In the genomic region with DNA sequence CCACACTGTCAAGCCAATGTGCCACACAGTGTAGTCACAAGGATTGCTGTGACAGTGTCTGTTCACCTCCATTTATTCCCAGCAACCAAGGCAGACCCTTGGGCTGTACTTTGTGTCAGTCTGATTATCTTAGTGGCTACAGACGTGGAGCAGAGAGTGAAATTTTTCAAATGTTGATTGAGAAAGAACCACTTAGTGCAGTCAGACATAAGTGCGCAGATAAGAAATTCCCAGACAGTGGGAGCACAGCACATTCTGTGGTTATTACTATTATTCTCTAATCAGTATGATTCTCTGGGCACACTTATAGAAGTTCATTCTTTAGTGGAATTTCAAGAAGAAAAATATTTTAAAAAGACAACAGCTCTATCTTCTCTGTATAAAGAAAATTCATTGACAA, we compare ENCODE assay signal across 29 cellular contexts.
"Had no signal": no experiment of that assay in that cellular context is flagged by ENCODE, and none has a peak within 500 bp of the region (broad histone marks: within the 10 kb centered on the region; RNA-seq: fewer than 3 reads in every experiment).

No MANE protein-coding gene starts in this region.

- H3K4me3 ChIP-seq: heart left ventricle, left ventricle myocardium inferior, lung, mucosa of descending colon, pancreas, psoas muscle, right atrium auricular region, right lobe of liver, smooth muscle cell, suprapubic skin, thoracic aorta, tibial artery, upper lobe of right lung had no signal

- H3K27me3 Mint-ChIP-seq: naive thymus-derived CD8-positive, alpha-beta T cell; stimulated activated naive CD8-positive, alpha-beta T cell treated with anti-CD3 and anti-CD28 coated beads, Interleukin-15, Interleukin-2, amounts not matched to agents 100 ng/mL and 50 ng/mL, for 24 hours had no signal

- H3K27me3 ChIP-seq: heart left ventricle, pancreas, right atrium auricular region, right lobe of liver, suprapubic skin, tibial artery, upper lobe of right lung had no signal

- H3K9me3 ChIP-seq: heart left ventricle, left ventricle myocardium inferior, mucosa of descending colon, pancreas, psoas muscle, right atrium auricular region, right lobe of liver, suprapubic skin, thoracic aorta, tibial artery, upper lobe of right lung had no signal

- H3K9me3 Mint-ChIP-seq: naive thymus-derived CD8-positive, alpha-beta T cell; nephron; stimulated activated naive CD8-positive, alpha-beta T cell treated with anti-CD3 and anti-CD28 coated beads, Interleukin-15, Interleukin-2, amounts not matched to agents 100 ng/mL and 50 ng/mL, for 24 hours had no signal

- H3K4me2 ChIP-seq: smooth muscle cell had no signal

- H3K27ac Mint-ChIP-seq: immature natural killer cell; naive thymus-derived CD8-positive, alpha-beta T cell; stimulated activated naive CD8-positive, alpha-beta T cell treated with anti-CD3 and anti-CD28 coated beads, Interleukin-15, Interleukin-2, amounts not matched to agents 100 ng/mL and 50 ng/mL, for 24 hours had no signal

- H3K36me3 ChIP-seq: heart left ventricle, left ventricle myocardium inferior, pancreas, right atrium auricular region, right lobe of liver, suprapubic skin, thoracic aorta, tibial artery, upper lobe of right lung had no signal

- ATAC-seq: heart left ventricle; mucosa of descending colon; naive thymus-derived CD8-positive, alpha-beta T cell; pancreas; psoas muscle; right lobe of liver; upper lobe of right lung had no signal

- FAIRE-seq: islet of Langerhans, kidney, pancreas, urothelium cell line had no signal

- H3K36me3 Mint-ChIP-seq: immature natural killer cell; naive thymus-derived CD8-positive, alpha-beta T cell had no signal

- DNase-seq: heart left ventricle; hypothalamus; immature natural killer cell; kidney; left ventricle myocardium inferior; midbrain; mucosa of descending colon; naive thymus-derived CD8-positive, alpha-beta T cell; pancreas; posterior cingulate gyrus; psoas muscle; right lobe of liver; stimulated activated CD4-positive, alpha-beta T cell treated with anti-CD3 and anti-CD28 coated beads, Interleukin-12 subunit alpha, Interleukin-12 subunit beta, amount 100 ng/mL, for 4 hours; stimulated activated CD4-positive, alpha-beta T cell treated with anti-CD3 and anti-CD28 coated beads, Interleukin-15, amount 100 ng/mL, for 24 hours; stimulated activated CD4-positive, alpha-beta T cell treated with anti-CD3 and anti-CD28 coated beads, Interleukin-2, amount 100 ng/mL, for 24 hours; stimulated activated CD4-positive, alpha-beta T cell treated with anti-CD3 and anti-CD28 coated beads, Interleukin-4, amount 100 ng/mL, for 1 hour; stimulated activated naive CD4-positive, alpha-beta T cell; tibial artery; trophoblast cell; upper lobe of right lung had no signal

- H3K27ac ChIP-seq: heart left ventricle, left ventricle myocardium inferior, pancreas, psoas muscle, right atrium auricular region, right lobe of liver, suprapubic skin, thoracic aorta, tibial artery, upper lobe of right lung had no signal

- H3K4me3 Mint-ChIP-seq: immature natural killer cell; naive thymus-derived CD8-positive, alpha-beta T cell; nephron; stimulated activated naive CD8-positive, alpha-beta T cell treated with anti-CD3 and anti-CD28 coated beads, Interleukin-15, Interleukin-2, amounts not matched to agents 100 ng/mL and 50 ng/mL, for 24 hours had no signal

- H3K4me1 Mint-ChIP-seq: immature natural killer cell; naive thymus-derived CD8-positive, alpha-beta T cell had no signal

- H3K4me1 ChIP-seq: heart left ventricle, left ventricle myocardium inferior, pancreas, psoas muscle, right atrium auricular region, suprapubic skin, upper lobe of right lung had no signal
